1 cellular context compared by ENCODE assay signal in the genomic region with DNA sequence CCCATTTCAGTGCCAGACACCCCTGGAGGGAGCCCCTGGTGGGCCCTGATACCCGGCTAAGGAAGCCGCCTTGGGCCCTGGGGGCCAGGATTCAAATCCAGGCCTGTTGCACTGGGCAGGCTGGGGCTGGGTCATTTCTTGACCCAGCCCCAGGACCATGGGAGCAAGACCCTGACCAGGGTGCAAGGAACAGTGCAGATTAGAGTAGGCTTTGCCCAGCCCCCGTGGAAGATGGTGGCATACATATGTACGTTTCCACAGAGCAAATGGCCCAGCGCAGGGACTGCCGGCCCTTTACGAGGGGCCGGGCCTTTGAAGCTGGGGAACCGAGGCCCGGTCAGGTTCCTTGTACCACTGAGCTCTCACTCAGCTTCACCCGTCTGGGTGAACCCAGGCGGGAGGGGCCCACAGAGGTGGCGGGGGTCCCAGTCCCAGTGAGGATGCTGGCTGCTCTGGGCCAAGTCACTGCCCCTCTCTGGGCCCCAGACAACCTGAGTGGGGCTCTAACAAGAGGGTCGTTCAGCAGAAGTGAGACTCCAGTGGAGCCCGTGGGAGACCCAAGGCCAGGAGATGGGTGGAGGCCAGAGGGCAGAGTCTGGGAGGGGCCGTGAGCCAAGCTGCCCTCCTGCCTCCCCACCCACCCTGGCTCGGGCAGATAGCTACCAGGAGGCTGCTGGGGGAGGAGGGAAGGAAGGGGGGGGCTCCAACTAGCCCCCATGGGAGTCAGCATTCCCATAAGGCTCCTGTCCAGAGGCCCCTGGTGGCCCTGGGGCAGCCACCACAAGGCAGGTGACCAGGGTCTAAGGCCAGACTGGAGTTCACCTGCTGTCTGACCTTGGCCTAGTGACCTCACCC.
TF ChIP-seq lines count a peak whose summit lies in the region.

No MANE protein-coding gene starts in this region.

TF ChIP-seq in HepG2, 621 proteins besides CTCF, POLR2A, EP300 and RAD21 (continues in another document):
- no peak for TF ChIP-seq SATB2 (CRISPR knock-in tag; IDR thresholded peaks at IDR 0.05)
- TF ChIP-seq ATF7-NPFF (CRISPR knock-in tag; IDR thresholded peaks at IDR 0.05; ENCODE audit: low read depth) = no peak
- TF ChIP-seq, protein P1, sequence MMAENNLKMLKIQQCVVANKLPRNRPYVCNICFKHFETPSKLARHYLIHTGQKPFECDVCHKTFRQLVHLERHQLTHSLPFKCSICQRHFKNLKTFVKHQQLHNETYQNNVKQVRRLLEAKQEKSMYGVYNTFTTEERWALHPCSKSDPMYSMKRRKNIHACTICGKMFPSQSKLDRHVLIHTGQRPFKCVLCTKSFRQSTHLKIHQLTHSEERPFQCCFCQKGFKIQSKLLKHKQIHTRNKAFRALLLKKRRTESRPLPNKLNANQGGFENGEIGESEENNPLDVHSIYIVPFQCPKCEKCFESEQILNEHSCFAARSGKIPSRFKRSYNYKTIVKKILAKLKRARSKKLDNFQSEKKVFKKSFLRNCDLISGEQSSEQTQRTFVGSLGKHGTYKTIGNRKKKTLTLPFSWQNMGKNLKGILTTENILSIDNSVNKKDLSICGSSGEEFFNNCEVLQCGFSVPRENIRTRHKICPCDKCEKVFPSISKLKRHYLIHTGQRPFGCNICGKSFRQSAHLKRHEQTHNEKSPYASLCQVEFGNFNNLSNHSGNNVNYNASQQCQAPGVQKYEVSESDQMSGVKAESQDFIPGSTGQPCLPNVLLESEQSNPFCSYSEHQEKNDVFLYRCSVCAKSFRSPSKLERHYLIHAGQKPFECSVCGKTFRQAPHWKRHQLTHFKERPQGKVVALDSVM (CRISPR knock-in tag; IDR thresholded peaks at IDR 0.05) = 0 out of 2 replicates have a peak, but pooled peaks have one; percentile 15
- TF ChIP-seq, protein P2, sequence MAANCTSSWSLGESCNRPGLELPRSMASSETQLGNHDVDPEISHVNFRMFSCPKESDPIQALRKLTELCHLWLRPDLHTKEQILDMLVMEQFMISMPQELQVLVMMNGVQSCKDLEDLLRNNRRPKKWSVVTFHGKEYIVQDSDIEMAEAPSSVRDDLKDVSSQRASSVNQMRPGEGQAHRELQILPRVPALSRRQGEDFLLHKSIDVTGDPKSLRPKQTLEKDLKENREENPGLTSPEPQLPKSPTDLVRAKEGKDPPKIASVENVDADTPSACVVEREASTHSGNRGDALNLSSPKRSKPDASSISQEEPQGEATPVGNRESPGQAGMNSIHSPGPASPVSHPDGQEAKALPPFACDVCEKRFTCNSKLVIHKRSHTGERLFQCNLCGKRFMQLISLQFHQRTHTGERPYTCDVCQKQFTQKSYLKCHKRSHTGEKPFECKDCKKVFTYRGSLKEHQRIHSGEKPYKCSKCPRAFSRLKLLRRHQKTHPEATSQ (CRISPR knock-in tag; IDR thresholded peaks at IDR 0.05; ENCODE audit: borderline replicate concordance) = no peak
- no peak for TF ChIP-seq CAMTA2 (CRISPR knock-in tag; IDR thresholded peaks at IDR 0.05; ENCODE audit: borderline replicate concordance)
- TF ChIP-seq, protein P3, sequence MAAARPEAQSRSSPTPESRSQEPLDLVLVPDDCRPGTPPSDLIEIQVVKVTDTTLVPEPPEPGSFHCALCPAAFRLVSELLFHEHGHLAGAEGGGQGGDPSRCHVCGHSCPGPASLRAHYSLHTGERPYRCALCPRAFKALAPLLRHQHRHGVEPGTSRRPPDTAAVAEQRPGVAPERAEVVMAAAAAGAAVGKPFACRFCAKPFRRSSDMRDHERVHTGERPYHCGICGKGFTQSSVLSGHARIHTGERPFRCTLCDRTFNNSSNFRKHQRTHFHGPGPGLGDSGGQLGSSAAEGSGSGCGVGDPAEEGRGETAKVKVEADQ (CRISPR knock-in tag; IDR thresholded peaks at IDR 0.05; ENCODE audit: borderline replicate concordance) = 0 out of 2 replicates have a peak, but pooled peaks have one; percentile 50
- TF ChIP-seq, protein P4, sequence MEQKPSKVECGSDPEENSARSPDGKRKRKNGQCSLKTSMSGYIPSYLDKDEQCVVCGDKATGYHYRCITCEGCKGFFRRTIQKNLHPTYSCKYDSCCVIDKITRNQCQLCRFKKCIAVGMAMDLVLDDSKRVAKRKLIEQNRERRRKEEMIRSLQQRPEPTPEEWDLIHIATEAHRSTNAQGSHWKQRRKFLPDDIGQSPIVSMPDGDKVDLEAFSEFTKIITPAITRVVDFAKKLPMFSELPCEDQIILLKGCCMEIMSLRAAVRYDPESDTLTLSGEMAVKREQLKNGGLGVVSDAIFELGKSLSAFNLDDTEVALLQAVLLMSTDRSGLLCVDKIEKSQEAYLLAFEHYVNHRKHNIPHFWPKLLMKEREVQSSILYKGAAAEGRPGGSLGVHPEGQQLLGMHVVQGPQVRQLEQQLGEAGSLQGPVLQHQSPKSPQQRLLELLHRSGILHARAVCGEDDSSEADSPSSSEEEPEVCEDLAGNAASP (CRISPR knock-in tag; IDR thresholded peaks at IDR 0.05; ENCODE audit: borderline replicate concordance) = peak; percentile 64; the same call in 1 of the 2 replicates
- TF ChIP-seq, protein P5, sequence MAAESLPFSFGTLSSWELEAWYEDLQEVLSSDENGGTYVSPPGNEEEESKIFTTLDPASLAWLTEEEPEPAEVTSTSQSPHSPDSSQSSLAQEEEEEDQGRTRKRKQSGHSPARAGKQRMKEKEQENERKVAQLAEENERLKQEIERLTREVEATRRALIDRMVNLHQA (CRISPR knock-in tag; IDR thresholded peaks at IDR 0.05) = no peak
- TF ChIP-seq, protein P6, sequence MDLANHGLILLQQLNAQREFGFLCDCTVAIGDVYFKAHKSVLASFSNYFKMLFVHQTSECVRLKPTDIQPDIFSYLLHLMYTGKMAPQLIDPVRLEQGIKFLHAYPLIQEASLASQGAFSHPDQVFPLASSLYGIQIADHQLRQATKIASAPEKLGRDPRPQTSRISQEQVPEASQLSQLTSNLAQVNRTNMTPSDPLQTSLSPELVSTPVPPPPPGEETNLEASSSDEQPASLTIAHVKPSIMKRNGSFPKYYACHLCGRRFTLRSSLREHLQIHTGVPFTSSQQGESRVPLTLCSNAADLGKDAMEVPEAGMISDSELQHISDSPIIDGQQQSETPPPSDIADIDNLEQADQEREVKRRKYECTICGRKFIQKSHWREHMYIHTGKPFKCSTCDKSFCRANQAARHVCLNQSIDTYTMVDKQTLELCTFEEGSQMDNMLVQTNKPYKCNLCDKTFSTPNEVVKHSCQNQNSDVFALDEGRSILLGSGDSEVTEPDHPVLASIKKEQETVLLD (CRISPR knock-in tag; IDR thresholded peaks at IDR 0.05; ENCODE audit: low read depth) = no peak
- TF ChIP-seq NR2C2 (CRISPR knock-in tag; IDR thresholded peaks at IDR 0.05; ENCODE audit: borderline replicate concordance) = 0 out of 2 replicates have a peak, but pooled peaks have one; percentile 30
- TF ChIP-seq, protein P7, sequence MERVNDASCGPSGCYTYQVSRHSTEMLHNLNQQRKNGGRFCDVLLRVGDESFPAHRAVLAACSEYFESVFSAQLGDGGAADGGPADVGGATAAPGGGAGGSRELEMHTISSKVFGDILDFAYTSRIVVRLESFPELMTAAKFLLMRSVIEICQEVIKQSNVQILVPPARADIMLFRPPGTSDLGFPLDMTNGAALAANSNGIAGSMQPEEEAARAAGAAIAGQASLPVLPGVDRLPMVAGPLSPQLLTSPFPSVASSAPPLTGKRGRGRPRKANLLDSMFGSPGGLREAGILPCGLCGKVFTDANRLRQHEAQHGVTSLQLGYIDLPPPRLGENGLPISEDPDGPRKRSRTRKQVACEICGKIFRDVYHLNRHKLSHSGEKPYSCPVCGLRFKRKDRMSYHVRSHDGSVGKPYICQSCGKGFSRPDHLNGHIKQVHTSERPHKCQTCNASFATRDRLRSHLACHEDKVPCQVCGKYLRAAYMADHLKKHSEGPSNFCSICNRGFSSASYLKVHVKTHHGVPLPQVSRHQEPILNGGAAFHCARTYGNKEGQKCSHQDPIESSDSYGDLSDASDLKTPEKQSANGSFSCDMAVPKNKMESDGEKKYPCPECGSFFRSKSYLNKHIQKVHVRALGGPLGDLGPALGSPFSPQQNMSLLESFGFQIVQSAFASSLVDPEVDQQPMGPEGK (CRISPR knock-in tag; IDR thresholded peaks at IDR 0.05) = peak; percentile 51
- TF ChIP-seq, protein P8, sequence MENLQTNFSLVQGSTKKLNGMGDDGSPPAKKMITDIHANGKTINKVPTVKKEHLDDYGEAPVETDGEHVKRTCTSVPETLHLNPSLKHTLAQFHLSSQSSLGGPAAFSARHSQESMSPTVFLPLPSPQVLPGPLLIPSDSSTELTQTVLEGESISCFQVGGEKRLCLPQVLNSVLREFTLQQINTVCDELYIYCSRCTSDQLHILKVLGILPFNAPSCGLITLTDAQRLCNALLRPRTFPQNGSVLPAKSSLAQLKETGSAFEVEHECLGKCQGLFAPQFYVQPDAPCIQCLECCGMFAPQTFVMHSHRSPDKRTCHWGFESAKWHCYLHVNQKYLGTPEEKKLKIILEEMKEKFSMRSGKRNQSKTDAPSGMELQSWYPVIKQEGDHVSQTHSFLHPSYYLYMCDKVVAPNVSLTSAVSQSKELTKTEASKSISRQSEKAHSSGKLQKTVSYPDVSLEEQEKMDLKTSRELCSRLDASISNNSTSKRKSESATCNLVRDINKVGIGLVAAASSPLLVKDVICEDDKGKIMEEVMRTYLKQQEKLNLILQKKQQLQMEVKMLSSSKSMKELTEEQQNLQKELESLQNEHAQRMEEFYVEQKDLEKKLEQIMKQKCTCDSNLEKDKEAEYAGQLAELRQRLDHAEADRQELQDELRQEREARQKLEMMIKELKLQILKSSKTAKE (CRISPR knock-in tag; IDR thresholded peaks at IDR 0.05; ENCODE audit: borderline replicate concordance) = peak; percentile 72; the same call in 1 of the 2 replicates
- TF ChIP-seq, protein P9, sequence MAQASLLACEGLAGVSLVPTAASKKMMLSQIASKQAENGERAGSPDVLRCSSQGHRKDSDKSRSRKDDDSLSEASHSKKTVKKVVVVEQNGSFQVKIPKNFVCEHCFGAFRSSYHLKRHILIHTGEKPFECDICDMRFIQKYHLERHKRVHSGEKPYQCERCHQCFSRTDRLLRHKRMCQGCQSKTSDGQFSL (CRISPR knock-in tag; IDR thresholded peaks at IDR 0.05) = no peak
- 0 out of 2 replicates have a peak, but pooled peaks have one; percentile 68 for TF ChIP-seq ESRRA (CRISPR knock-in tag; IDR thresholded peaks at IDR 0.05; ENCODE audit: low read depth)
- TF ChIP-seq ZNF883 (CRISPR knock-in tag; IDR thresholded peaks at IDR 0.05; ENCODE audit: not compliant biosample characterization) = no peak
- peak; percentile 70 for TF ChIP-seq NR2F6 (IDR thresholded peaks at IDR 0.05)
- TF ChIP-seq NR2F6 (CRISPR knock-in tag; IDR thresholded peaks at IDR 0.05) = peak; percentile 85; the same call in 1 of the 2 replicates
- peak; percentile 3; the same call in 1 of the 2 replicates for TF ChIP-seq HOXA3 (CRISPR knock-in tag; IDR thresholded peaks at IDR 0.05)
- no peak for TF ChIP-seq ZNF605 (CRISPR knock-in tag; IDR thresholded peaks at IDR 0.05)
- TF ChIP-seq SETDB1 (CRISPR knock-in tag; IDR thresholded peaks at IDR 0.05; ENCODE audit: borderline replicate concordance) = no peak
- TF ChIP-seq TARDBP (CRISPR knock-in tag; IDR thresholded peaks at IDR 0.05) = peak; percentile 25; the same call in 1 of the 2 replicates
- TF ChIP-seq ZNF619 (CRISPR knock-in tag; IDR thresholded peaks at IDR 0.05) = no peak
- no peak for TF ChIP-seq HCFC1 (IDR thresholded peaks at IDR 0.05; ENCODE audit: low read depth, low read length)
- TF ChIP-seq MTF1 (CRISPR knock-in tag; IDR thresholded peaks at IDR 0.05) = no peak
- TF ChIP-seq ZNF598 (CRISPR knock-in tag; IDR thresholded peaks at IDR 0.05; ENCODE audit: borderline replicate concordance) = 0 out of 2 replicates have a peak, but pooled peaks have one; percentile 27
- TF ChIP-seq HNF4A (CRISPR knock-in tag; IDR thresholded peaks at IDR 0.05) = peak; percentile 53
- TF ChIP-seq, protein P10, sequence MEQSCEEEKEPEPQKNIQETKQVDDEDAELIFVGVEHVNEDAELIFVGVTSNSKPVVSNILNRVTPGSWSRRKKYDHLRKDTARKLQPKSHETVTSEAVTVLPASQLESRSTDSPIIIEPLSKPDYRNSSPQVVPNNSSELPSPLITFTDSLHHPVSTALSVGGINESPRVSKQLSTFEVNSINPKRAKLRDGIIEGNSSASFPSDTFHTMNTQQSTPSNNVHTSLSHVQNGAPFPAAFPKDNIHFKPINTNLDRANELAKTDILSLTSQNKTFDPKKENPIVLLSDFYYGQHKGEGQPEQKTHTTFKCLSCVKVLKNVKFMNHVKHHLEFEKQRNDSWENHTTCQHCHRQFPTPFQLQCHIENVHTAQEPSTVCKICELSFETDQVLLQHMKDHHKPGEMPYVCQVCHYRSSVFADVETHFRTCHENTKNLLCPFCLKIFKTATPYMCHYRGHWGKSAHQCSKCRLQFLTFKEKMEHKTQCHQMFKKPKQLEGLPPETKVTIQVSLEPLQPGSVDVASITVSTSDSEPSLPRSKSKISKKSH (CRISPR knock-in tag; IDR thresholded peaks at IDR 0.05; ENCODE audit: borderline replicate concordance) = no peak
- TF ChIP-seq ZNF768 (CRISPR knock-in tag; IDR thresholded peaks at IDR 0.05) = peak; percentile 59
- TF ChIP-seq, protein P11, sequence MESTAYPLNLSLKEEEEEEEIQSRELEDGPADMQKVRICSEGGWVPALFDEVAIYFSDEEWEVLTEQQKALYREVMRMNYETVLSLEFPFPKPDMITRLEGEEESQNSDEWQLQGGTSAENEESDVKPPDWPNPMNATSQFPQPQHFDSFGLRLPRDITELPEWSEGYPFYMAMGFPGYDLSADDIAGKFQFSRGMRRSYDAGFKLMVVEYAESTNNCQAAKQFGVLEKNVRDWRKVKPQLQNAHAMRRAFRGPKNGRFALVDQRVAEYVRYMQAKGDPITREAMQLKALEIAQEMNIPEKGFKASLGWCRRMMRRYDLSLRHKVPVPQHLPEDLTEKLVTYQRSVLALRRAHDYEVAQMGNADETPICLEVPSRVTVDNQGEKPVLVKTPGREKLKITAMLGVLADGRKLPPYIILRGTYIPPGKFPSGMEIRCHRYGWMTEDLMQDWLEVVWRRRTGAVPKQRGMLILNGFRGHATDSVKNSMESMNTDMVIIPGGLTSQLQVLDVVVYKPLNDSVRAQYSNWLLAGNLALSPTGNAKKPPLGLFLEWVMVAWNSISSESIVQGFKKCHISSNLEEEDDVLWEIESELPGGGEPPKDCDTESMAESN (CRISPR knock-in tag; conservative IDR thresholded peaks at IDR 0.05) = no peak
- peak; percentile 58; the same call in 1 of the 2 replicates for TF ChIP-seq RXRB (CRISPR knock-in tag; IDR thresholded peaks at IDR 0.05; ENCODE audit: borderline replicate concordance)
- peak in 1 of 2 experiments; percentile 45; a peak in 1 of 4 replicates for TF ChIP-seq NR2F1 (CRISPR knock-in tag; IDR thresholded peaks at IDR 0.05)
- no peak for TF ChIP-seq ZNF354B (CRISPR knock-in tag; IDR thresholded peaks at IDR 0.05)
- no peak for TF ChIP-seq ZNF670 (CRISPR knock-in tag; IDR thresholded peaks at IDR 0.05; ENCODE audit: borderline replicate concordance)
- TF ChIP-seq RXRA (CRISPR knock-in tag; IDR thresholded peaks at IDR 0.05) = peak; percentile 78; the same call in 1 of the 2 replicates
- TF ChIP-seq ZNF7 (CRISPR knock-in tag; IDR thresholded peaks at IDR 0.05) = no peak
- peak; percentile 90 for TF ChIP-seq RARA (CRISPR knock-in tag; IDR thresholded peaks at IDR 0.05)
- TF ChIP-seq SSRP1 (CRISPR knock-in tag; IDR thresholded peaks at IDR 0.05) = no peak
- no peak for TF ChIP-seq PHF21A (CRISPR knock-in tag; IDR thresholded peaks at IDR 0.05)
- TF ChIP-seq MTA1 (CRISPR knock-in tag; IDR thresholded peaks at IDR 0.05; ENCODE audit: borderline replicate concordance) = 0 out of 2 replicates have a peak, but pooled peaks have one; percentile 43
- TF ChIP-seq ZNF264 (CRISPR knock-in tag; IDR thresholded peaks at IDR 0.05) = no peak
- TF ChIP-seq ZNF672 (CRISPR knock-in tag; IDR thresholded peaks at IDR 0.05) = no peak
- TF ChIP-seq SAP130 (CRISPR knock-in tag; IDR thresholded peaks at IDR 0.05; ENCODE audit: low read depth) = 0 out of 2 replicates have a peak, but pooled peaks have one; percentile 20
- TF ChIP-seq ZZZ3 (CRISPR knock-in tag; IDR thresholded peaks at IDR 0.05; ENCODE audit: borderline replicate concordance) = no peak
- TF ChIP-seq NFYC (CRISPR knock-in tag; IDR thresholded peaks at IDR 0.05) = no peak
- no peak for TF ChIP-seq SYNCRIP (IDR thresholded peaks at IDR 0.05; ENCODE audit: insufficient read depth, low read depth, low read length)
- TF ChIP-seq ZNF709 (CRISPR knock-in tag; IDR thresholded peaks at IDR 0.05) = no peak
